8 cellular contexts compared by ENCODE assay signal in genomic region chr6:136751478-136751956, GRCh38. TPM values are rescaled to one million over a fixed set of nuclear protein-coding genes. Genes with fewer than 3 reads are reported as not detected.
A peak's percentile ranks its signal among the peaks of the same experiment; 100 is the strongest.
DNase-seq lines count a peak whose midpoint lies in the region; ATAC-seq, FAIRE-seq and TF ChIP-seq lines count a peak whose summit lies in the region.

No MANE protein-coding gene starts in this region.

- H3K27me3 ChIP-seq in BLaER1 (no peaks in the 10 kb centered on the region), small intestine (ENCODE audit: control insufficient read depth in 2 of 2, insufficient read depth in 2 of 2, low read length in 2 of 2) (no peaks in the 10 kb centered on the region)

- no peaks in the 10 kb centered on the region for H3K36me3 ChIP-seq in BLaER1
- H3K36me3 ChIP-seq in small intestine (ENCODE audit: control insufficient read depth in 2 of 2, insufficient read depth in 2 of 2, low read length in 2 of 2): no peaks in the 10 kb centered on the region

- peak overlapping the region; percentile 35 for H3K4me2 ChIP-seq in BLaER1

- CTCF ChIA-PET in activated CD8-positive, alpha-beta T cell treated with anti-CD3 and anti-CD28 coated beads for 36 hours (lab: Charles Lee): interaction anchor here (1.4 to 2.5 kb wide), 3 partner anchors 35 to 41 kb away, joined by 3 to 16 read pairs (median 5); partner anchors contain the start of gene MAP3K5

- no peaks in the 10 kb centered on the region for H3K9me3 ChIP-seq in BLaER1
- no peaks in the 10 kb centered on the region for H3K9me3 ChIP-seq in small intestine (ENCODE audit: control insufficient read depth, low read depth)

- H3K27ac ChIP-seq in BLaER1 (no peak overlapping the region), small intestine (ENCODE audit: low read depth in 1 of 2, low read length in 1 of 2) (peak overlapping the region; percentile 77 to 85)

- TF ChIP-seq CTCF in activated CD8-positive, alpha-beta T cell treated with anti-CD3 and anti-CD28 coated beads for 36 hours (IDR thresholded peaks at IDR 0.05): no peak
- TF ChIP-seq CTCF in endothelial cell (IDR thresholded peaks at IDR 0.05; ENCODE audit: unreplicated experiment): no peak

- ATAC-seq in GM19324 (IDR thresholded peaks at IDR 0.05; ENCODE audit: low FRiP score, unreplicated experiment): peak; percentile 85
- peak; percentile 93 for ATAC-seq in HG03159 (IDR thresholded peaks at IDR 0.05; ENCODE audit: unreplicated experiment)
- peak; percentile 79 for ATAC-seq in activated CD8-positive, alpha-beta T cell treated with anti-CD3 and anti-CD28 coated beads for 36 hours

- POLR2A ChIA-PET in activated CD8-positive, alpha-beta T cell treated with anti-CD3 and anti-CD28 coated beads for 36 hours (lab: Charles Lee): interaction anchor here (2.8 kb wide), 1 partner anchor 41 kb away, joined by 12 read pairs; the partner anchor contains the start of gene MAP3K5

- H3K9ac ChIP-seq in BLaER1: no peak overlapping the region

- no peak overlapping the region for H3K4me3 ChIP-seq in BLaER1
- no peak overlapping the region for H3K4me3 ChIP-seq in small intestine (ENCODE audit: low read depth in 1 of 2, low read length in 2 of 2)

- H3K9me3 Mint-ChIP-seq in activated CD8-positive, alpha-beta T cell treated with anti-CD3 and anti-CD28 coated beads for 36 hours: no peaks in the 10 kb centered on the region
- no peaks in the 10 kb centered on the region for H3K9me3 Mint-ChIP-seq in endothelial cell (ENCODE audit: unreplicated experiment)

- H4K20me1 ChIP-seq in BLaER1: no peaks in the 10 kb centered on the region

- peak; percentile 66 for DNase-seq in activated CD8-positive, alpha-beta T cell treated with anti-CD3 and anti-CD28 coated beads for 36 hours
- peak; percentile 68 for DNase-seq in small intestine
- no peak for DNase-seq in globus pallidus (ENCODE audit: low spot score)
- no peak for DNase-seq in midbrain (lab: John Stamatoyannopoulos, UW)
- no peak for DNase-seq in endothelial cell (ENCODE audit: low spot score)

- no peaks in the 10 kb centered on the region for H3K27me3 Mint-ChIP-seq in activated CD8-positive, alpha-beta T cell treated with anti-CD3 and anti-CD28 coated beads for 36 hours
- no peaks in the 10 kb centered on the region for H3K27me3 Mint-ChIP-seq in endothelial cell (ENCODE audit: unreplicated experiment)

- H3K4me1 ChIP-seq in BLaER1 (peaks cover 18% of the 10 kb centered on the region), small intestine (ENCODE audit: control insufficient read depth in 2 of 2, insufficient read depth in 1 of 2, low read depth in 1 of 2, low read length in 1 of 2) (peaks cover 0 to 10% of the 10 kb centered on the region in 2 donors)

- no peak for FAIRE-seq in small intestine (lab: Jason Lieb, UNC)

- peak overlapping the region; percentile 62 for H3K27ac Mint-ChIP-seq in activated CD8-positive, alpha-beta T cell treated with anti-CD3 and anti-CD28 coated beads for 36 hours
- no peak overlapping the region for H3K27ac Mint-ChIP-seq in endothelial cell (ENCODE audit: unreplicated experiment)

- no peaks in the 10 kb centered on the region for H3K36me3 Mint-ChIP-seq in activated CD8-positive, alpha-beta T cell treated with anti-CD3 and anti-CD28 coated beads for 36 hours (ENCODE audit: low read depth)
- no peaks in the 10 kb centered on the region for H3K36me3 Mint-ChIP-seq in endothelial cell (ENCODE audit: low read depth, unreplicated experiment)

- peaks cover 58% of the 10 kb centered on the region for H3K4me1 Mint-ChIP-seq in activated CD8-positive, alpha-beta T cell treated with anti-CD3 and anti-CD28 coated beads for 36 hours (ENCODE audit: low read depth)
- no peaks in the 10 kb centered on the region for H3K4me1 Mint-ChIP-seq in endothelial cell (ENCODE audit: unreplicated experiment)

- intact Hi-C loops in activated CD8-positive, alpha-beta T cell treated with anti-CD3 and anti-CD28 coated beads for 36 hours (cut with micrococcal nuclease): loop anchor here (5.0 kb wide), 1 partner anchor 36 kb away; no protein-coding TSS in a partner anchor

- H3K4me3 Mint-ChIP-seq in activated CD8-positive, alpha-beta T cell treated with anti-CD3 and anti-CD28 coated beads for 36 hours: peak overlapping the region; percentile 18
- no peak overlapping the region for H3K4me3 Mint-ChIP-seq in endothelial cell (ENCODE audit: unreplicated experiment)

- WGBS in small intestine, 3 donors: 3 to 33% (median 9%) methylated on average over 5 of the region's 5 CpGs

RNA-seq across cellular contexts. Expression of gene MAP3K5, which starts 40.8 kb away (rescaled TPM):
- 1 to 10 TPM; 4.4 to 4.6 TPM for total RNA-seq in activated CD8-positive, alpha-beta T cell treated with anti-CD3 and anti-CD28 coated beads for 36 hours
- 1 to 10 TPM; 5.4 to 7.2 (median 6.8) TPM for polyA plus RNA-seq in small intestine
- 0.33 TPM for total RNA-seq in endothelial cell (ENCODE audit: unreplicated experiment)

Comparison
In these comparisons a context has a peak if more than half of its experiments do, and no peak if none do; other contexts are left out.
1. DNase-seq: peak in activated CD8-positive, alpha-beta T cell treated with anti-CD3 and anti-CD28 coated beads for 36 hours (single experiment) and small intestine (single experiment); none in globus pallidus (single experiment), midbrain (single experiment) and endothelial cell (single experiment).
2. Peak in every context shown above with its lines, with median percentiles within 50 percentile points of each other: ATAC-seq.